Comparison of ENCODE assay signal across 1 cellular context in the genomic region with DNA sequence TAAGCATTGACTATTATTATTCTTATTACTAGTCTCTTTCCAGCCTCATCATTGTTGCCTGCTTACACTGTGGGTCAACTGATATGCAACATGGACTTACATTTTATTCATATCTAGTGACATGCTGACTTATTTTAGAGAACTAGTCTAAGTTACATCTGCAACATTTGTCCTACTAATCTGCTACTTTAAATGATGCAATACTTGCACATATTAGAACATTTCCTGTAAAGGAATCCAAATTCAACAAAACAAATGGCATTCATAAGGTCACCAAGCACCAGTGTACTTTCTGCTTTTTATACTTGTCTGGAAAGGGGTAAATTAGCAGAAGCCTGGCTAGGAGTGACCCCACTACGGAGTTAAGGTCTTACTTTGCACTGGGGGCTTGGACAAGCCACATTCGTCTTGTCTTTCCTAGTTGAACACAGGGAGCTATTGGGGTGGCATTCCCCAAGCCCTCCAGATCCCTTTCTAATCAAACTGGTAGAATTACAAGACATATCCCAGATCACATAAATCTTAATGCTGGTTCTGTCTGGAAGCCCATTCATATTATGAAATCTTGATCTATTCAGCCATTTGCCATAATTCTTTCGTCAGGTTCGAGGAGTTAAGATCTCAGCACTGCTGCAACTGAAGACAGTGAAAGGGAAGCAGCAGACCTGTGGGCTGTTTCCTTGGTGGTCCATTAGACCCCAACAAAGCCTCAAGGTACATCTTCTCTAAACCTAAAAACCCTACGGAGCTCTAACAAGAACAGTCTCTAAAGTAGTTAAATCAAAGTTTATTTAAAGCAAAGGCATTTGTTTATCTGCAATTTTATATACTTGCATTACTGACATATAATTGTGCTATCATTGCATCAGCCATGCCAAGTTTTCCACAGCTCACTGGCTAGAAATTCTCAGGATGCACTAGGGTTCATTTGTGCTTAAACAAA.
TF ChIP-seq lines count a peak whose summit lies in the region.

No MANE protein-coding gene starts in this region.

TF ChIP-seq in HEK293, 187 proteins besides CTCF, POLR2A, EP300 and RAD21 (continued from another document):
- TF ChIP-seq, protein P1, sequence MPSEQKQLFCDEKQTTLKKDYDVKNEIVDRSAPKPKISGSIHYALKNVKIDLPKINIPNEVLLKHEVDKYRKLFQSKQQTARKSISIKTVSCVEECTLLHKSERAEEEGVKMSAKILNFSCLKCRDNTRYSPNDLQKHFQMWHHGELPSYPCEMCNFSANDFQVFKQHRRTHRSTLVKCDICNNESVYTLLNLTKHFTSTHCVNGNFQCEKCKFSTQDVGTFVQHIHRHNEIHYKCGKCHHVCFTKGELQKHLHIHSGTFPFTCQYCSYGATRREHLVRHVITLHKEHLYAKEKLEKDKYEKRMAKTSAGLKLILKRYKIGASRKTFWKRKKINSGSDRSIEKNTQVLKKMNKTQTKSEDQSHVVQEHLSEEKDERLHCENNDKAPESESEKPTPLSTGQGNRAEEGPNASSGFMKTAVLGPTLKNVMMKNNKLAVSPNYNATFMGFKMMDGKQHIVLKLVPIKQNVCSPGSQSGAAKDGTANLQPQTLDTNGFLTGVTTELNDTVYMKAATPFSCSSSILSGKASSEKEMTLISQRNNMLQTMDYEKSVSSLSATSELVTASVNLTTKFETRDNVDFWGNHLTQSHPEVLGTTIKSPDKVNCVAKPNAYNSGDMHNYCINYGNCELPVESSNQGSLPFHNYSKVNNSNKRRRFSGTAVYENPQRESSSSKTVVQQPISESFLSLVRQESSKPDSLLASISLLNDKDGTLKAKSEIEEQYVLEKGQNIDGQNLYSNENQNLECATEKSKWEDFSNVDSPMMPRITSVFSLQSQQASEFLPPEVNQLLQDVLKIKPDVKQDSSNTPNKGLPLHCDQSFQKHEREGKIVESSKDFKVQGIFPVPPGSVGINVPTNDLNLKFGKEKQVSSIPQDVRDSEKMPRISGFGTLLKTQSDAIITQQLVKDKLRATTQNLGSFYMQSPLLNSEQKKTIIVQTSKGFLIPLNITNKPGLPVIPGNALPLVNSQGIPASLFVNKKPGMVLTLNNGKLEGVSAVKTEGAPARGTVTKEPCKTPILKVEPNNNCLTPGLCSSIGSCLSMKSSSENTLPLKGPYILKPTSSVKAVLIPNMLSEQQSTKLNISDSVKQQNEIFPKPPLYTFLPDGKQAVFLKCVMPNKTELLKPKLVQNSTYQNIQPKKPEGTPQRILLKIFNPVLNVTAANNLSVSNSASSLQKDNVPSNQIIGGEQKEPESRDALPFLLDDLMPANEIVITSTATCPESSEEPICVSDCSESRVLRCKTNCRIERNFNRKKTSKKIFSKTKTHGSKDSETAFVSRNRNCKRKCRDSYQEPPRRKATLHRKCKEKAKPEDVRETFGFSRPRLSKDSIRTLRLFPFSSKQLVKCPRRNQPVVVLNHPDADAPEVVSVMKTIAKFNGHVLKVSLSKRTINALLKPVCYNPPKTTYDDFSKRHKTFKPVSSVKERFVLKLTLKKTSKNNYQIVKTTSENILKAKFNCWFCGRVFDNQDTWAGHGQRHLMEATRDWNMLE (tag by site-specific recombination; conservative IDR thresholded peaks at IDR 0.05; ENCODE audit: low read depth), result peak; percentile 64; the same call in 1 of the 2 replicates
- TF ChIP-seq, protein P2, sequence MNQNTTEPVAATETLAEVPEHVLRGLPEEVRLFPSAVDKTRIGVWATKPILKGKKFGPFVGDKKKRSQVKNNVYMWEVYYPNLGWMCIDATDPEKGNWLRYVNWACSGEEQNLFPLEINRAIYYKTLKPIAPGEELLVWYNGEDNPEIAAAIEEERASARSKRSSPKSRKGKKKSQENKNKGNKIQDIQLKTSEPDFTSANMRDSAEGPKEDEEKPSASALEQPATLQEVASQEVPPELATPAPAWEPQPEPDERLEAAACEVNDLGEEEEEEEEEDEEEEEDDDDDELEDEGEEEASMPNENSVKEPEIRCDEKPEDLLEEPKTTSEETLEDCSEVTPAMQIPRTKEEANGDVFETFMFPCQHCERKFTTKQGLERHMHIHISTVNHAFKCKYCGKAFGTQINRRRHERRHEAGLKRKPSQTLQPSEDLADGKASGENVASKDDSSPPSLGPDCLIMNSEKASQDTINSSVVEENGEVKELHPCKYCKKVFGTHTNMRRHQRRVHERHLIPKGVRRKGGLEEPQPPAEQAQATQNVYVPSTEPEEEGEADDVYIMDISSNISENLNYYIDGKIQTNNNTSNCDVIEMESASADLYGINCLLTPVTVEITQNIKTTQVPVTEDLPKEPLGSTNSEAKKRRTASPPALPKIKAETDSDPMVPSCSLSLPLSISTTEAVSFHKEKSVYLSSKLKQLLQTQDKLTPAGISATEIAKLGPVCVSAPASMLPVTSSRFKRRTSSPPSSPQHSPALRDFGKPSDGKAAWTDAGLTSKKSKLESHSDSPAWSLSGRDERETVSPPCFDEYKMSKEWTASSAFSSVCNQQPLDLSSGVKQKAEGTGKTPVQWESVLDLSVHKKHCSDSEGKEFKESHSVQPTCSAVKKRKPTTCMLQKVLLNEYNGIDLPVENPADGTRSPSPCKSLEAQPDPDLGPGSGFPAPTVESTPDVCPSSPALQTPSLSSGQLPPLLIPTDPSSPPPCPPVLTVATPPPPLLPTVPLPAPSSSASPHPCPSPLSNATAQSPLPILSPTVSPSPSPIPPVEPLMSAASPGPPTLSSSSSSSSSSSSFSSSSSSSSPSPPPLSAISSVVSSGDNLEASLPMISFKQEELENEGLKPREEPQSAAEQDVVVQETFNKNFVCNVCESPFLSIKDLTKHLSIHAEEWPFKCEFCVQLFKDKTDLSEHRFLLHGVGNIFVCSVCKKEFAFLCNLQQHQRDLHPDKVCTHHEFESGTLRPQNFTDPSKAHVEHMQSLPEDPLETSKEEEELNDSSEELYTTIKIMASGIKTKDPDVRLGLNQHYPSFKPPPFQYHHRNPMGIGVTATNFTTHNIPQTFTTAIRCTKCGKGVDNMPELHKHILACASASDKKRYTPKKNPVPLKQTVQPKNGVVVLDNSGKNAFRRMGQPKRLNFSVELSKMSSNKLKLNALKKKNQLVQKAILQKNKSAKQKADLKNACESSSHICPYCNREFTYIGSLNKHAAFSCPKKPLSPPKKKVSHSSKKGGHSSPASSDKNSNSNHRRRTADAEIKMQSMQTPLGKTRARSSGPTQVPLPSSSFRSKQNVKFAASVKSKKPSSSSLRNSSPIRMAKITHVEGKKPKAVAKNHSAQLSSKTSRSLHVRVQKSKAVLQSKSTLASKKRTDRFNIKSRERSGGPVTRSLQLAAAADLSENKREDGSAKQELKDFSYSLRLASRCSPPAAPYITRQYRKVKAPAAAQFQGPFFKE (tag by site-specific recombination; IDR thresholded peaks at IDR 0.05; ENCODE audit: borderline replicate concordance), result no peak
- TF ChIP-seq, protein P3, sequence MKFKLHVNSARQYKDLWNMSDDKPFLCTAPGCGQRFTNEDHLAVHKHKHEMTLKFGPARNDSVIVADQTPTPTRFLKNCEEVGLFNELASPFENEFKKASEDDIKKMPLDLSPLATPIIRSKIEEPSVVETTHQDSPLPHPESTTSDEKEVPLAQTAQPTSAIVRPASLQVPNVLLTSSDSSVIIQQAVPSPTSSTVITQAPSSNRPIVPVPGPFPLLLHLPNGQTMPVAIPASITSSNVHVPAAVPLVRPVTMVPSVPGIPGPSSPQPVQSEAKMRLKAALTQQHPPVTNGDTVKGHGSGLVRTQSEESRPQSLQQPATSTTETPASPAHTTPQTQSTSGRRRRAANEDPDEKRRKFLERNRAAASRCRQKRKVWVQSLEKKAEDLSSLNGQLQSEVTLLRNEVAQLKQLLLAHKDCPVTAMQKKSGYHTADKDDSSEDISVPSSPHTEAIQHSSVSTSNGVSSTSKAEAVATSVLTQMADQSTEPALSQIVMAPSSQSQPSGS (tag by site-specific recombination; IDR thresholded peaks at IDR 0.05; ENCODE audit: low read depth), result peak; percentile 72
- peak; percentile 42; the same call in 1 of the 2 replicates for TF ChIP-seq KLF16 (tag by site-specific recombination; IDR thresholded peaks at IDR 0.05)
- peak; percentile 68; the same call in 1 of the 2 replicates for TF ChIP-seq ZNF677 (tag by site-specific recombination; IDR thresholded peaks at IDR 0.05)
- TF ChIP-seq ZFP69B (tag by site-specific recombination; IDR thresholded peaks at IDR 0.05), result 0 out of 2 replicates have a peak, but pooled peaks have one; percentile 19
- TF ChIP-seq, protein P4, sequence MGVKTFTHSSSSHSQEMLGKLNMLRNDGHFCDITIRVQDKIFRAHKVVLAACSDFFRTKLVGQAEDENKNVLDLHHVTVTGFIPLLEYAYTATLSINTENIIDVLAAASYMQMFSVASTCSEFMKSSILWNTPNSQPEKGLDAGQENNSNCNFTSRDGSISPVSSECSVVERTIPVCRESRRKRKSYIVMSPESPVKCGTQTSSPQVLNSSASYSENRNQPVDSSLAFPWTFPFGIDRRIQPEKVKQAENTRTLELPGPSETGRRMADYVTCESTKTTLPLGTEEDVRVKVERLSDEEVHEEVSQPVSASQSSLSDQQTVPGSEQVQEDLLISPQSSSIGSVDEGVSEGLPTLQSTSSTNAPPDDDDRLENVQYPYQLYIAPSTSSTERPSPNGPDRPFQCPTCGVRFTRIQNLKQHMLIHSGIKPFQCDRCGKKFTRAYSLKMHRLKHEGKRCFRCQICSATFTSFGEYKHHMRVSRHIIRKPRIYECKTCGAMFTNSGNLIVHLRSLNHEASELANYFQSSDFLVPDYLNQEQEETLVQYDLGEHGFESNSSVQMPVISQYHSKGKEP (tag by site-specific recombination; IDR thresholded peaks at IDR 0.05), result peak; percentile 91
- TF ChIP-seq ZNF791 (tag by site-specific recombination; IDR thresholded peaks at IDR 0.05), result no peak
- 0 out of 2 replicates have a peak, but pooled peaks have one; percentile 18 for TF ChIP-seq ZNF24 (tag by site-specific recombination; IDR thresholded peaks at IDR 0.05)
- no peak for TF ChIP-seq OSR2 (tag by site-specific recombination; IDR thresholded peaks at IDR 0.05)
- TF ChIP-seq IKZF3 (tag by site-specific recombination; IDR thresholded peaks at IDR 0.05), result 0 out of 2 replicates have a peak, but pooled peaks have one; percentile 6
- no peak for TF ChIP-seq ZSCAN30 (tag by site-specific recombination; IDR thresholded peaks at IDR 0.05)
